21 cellular contexts compared by ENCODE assay signal in the genomic region with DNA sequence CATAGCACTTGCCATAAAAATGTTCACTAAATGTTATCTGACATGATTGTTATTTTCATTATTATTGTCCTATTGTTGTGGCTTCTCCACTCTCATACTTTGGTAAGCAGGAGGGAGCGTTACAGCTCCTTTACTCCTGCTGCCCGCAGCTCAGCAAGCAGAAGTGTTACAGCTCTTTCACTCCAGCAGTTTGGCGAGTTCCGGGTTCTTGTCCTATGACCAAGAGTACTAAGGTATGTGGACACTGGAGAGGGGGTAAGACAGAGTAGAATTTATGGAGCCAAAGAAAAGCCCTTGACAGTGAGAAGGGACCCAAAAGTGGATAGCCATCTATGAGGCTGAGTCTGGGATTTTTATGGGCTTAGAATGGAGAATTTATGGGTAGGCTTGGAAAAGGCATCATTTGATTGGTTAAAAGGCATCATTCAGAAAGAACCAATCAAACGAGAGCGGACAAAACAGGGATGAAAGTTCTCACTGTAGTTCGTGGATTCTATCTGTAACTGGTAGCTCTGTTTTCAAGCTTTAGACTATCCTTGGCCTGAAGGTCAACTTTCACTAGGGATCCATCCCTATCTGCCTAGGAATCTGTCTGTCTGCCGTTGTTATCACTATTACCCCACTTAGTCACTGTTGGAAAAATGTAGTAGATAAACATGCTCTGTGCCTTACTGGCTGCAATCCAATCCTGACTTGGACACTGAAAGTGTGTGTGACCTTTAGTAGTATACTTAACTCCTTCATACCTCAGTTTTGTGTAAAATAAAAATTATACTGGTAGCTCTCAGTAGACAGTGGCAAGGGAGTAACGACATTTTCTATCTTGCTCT.
"Had no signal": no experiment of that assay in that cellular context is flagged by ENCODE, and none has a peak within 500 bp of the region (broad histone marks: within the 10 kb centered on the region; RNA-seq: fewer than 3 reads in every experiment).

No MANE protein-coding gene starts in this region.

- DNase-seq: activated CD4-positive, alpha-beta T cell treated with anti-CD3 and anti-CD28 coated beads, Interleukin-2, amount 10 ng/mL, durations not matched to agents 24 days and 14 days; activated CD4-positive, CD25-positive, alpha-beta regulatory T cell; activated CD8-positive, alpha-beta memory T cell treated with anti-CD3 and anti-CD28 coated beads, Interleukin-2, amount 50 U/mL, for 4 hours; activated CD8-positive, alpha-beta T cell treated with anti-CD3 and anti-CD28 coated beads, Interleukin-2, amount 10 ng/mL, durations not matched to agents 7 days and 5 days; activated naive CD8-positive, alpha-beta T cell treated with anti-CD3 and anti-CD28 coated beads for 36 hours; effector memory CD4-positive, alpha-beta T cell; foreskin melanocyte; head of caudate nucleus; kidney; left lung; mammary epithelial cell; nucleus accumbens; psoas muscle; stimulated activated CD4-positive, alpha-beta T cell treated with anti-CD3 and anti-CD28 coated beads, Interleukin-1b, Interleukin-23, amount 100 ng/mL, for 48 hours; SW 1271 had no signal

- H3K27me3 ChIP-seq: left lung had no signal

- H3K4me1 ChIP-seq: left lung, psoas muscle had no signal

- H3K4me3 ChIP-seq: left lung, psoas muscle, thoracic aorta had no signal

- H3K27me3 Mint-ChIP-seq: activated CD4-positive, alpha-beta T cell treated with anti-CD3 and anti-CD28 coated beads, Interleukin-2, amount 10 ng/mL, durations not matched to agents 24 days and 14 days; natural killer cell treated with Interleukin-12 subunit alpha and Interleukin-12 subunit beta and Interleukin-15 and Interleukin-18, amount 100 ng/mL, for 72 hours had no signal

- H3K4me3 Mint-ChIP-seq: activated CD4-positive, alpha-beta T cell treated with anti-CD3 and anti-CD28 coated beads, Interleukin-2, amount 10 ng/mL, durations not matched to agents 24 days and 14 days; activated CD8-positive, alpha-beta T cell treated with anti-CD3 and anti-CD28 coated beads, Interleukin-2, amount 10 ng/mL, durations not matched to agents 7 days and 5 days; activated naive CD8-positive, alpha-beta T cell treated with anti-CD3 and anti-CD28 coated beads for 36 hours; activated T-helper 1 cell treated with anti-CD3 and anti-CD28 coated beads, Interleukin-12 subunit alpha, Interleukin-12 subunit beta, Interleukin-2, Interleukin-4 antibody, amounts not matched to agents 30 ng/mL and 10 ng/mL and 1 ng/mL, durations not matched to agents 14 hours and 24 hours and 36 hours; natural killer cell treated with Interleukin-12 subunit alpha and Interleukin-12 subunit beta and Interleukin-15 and Interleukin-18, amount 100 ng/mL, for 72 hours had no signal

- H3K36me3 ChIP-seq: left lung, thoracic aorta had no signal

- FAIRE-seq: kidney, urothelium cell line had no signal

- H3K9me3 ChIP-seq: thoracic aorta had no signal

- H3K36me3 Mint-ChIP-seq: activated naive CD8-positive, alpha-beta T cell treated with anti-CD3 and anti-CD28 coated beads for 36 hours; natural killer cell treated with Interleukin-12 subunit alpha and Interleukin-12 subunit beta and Interleukin-15 and Interleukin-18, amount 100 ng/mL, for 72 hours had no signal

- H3K27ac ChIP-seq: epithelial cell of prostate, left lung, psoas muscle, thoracic aorta had no signal

- H3K27ac Mint-ChIP-seq: activated CD4-positive, alpha-beta T cell treated with anti-CD3 and anti-CD28 coated beads, Interleukin-2, amount 10 ng/mL, durations not matched to agents 24 days and 14 days; activated CD8-positive, alpha-beta T cell treated with anti-CD3 and anti-CD28 coated beads, Interleukin-2, amount 10 ng/mL, durations not matched to agents 7 days and 5 days; activated naive CD8-positive, alpha-beta T cell treated with anti-CD3 and anti-CD28 coated beads for 36 hours; activated T-helper 1 cell treated with anti-CD3 and anti-CD28 coated beads, Interleukin-12 subunit alpha, Interleukin-12 subunit beta, Interleukin-2, Interleukin-4 antibody, amounts not matched to agents 30 ng/mL and 10 ng/mL and 1 ng/mL, durations not matched to agents 14 hours and 24 hours and 36 hours; natural killer cell treated with Interleukin-12 subunit alpha and Interleukin-12 subunit beta and Interleukin-15 and Interleukin-18, amount 100 ng/mL, for 72 hours had no signal

- ATAC-seq: activated CD8-positive, alpha-beta T cell treated with anti-CD3 and anti-CD28 coated beads, Interleukin-2, amount 10 ng/mL, durations not matched to agents 7 days and 5 days; left lung; natural killer cell treated with Interleukin-12 subunit alpha and Interleukin-12 subunit beta and Interleukin-15 and Interleukin-18, amount 100 ng/mL, for 72 hours; psoas muscle; sciatic nerve had no signal

- H3K4me1 Mint-ChIP-seq: activated CD4-positive, alpha-beta T cell treated with anti-CD3 and anti-CD28 coated beads, Interleukin-2, amount 10 ng/mL, durations not matched to agents 24 days and 14 days; activated naive CD8-positive, alpha-beta T cell treated with anti-CD3 and anti-CD28 coated beads for 36 hours had no signal
